In genomic region chr2:162888641-162889040, GRCh38 we compare ENCODE assay signal across 15 cellular contexts. TPM values are rescaled to one million over a fixed set of nuclear protein-coding genes. Genes with fewer than 3 reads are reported as not detected.
DNase-seq lines count a peak whose midpoint lies in the region; ATAC-seq, FAIRE-seq and TF ChIP-seq lines count a peak whose summit lies in the region.
"Had no signal": no experiment of that assay in that cellular context is flagged by ENCODE, and none has a peak within 500 bp of the region (broad histone marks: within the 10 kb centered on the region; RNA-seq: fewer than 3 reads in every experiment).

No MANE protein-coding gene starts in this region.

- H3K27ac Mint-ChIP-seq in astrocyte (ENCODE audit: unreplicated experiment), result no peak overlapping the region
- H3K27ac Mint-ChIP-seq: brain; natural killer cell treated with Interleukin-12 subunit alpha and Interleukin-12 subunit beta and Interleukin-15 and Interleukin-18, amount 100 ng/mL, for 72 hours had no signal

- H3K36me3 Mint-ChIP-seq in astrocyte (ENCODE audit: low read depth, unreplicated experiment), result no peaks in the 10 kb centered on the region
- H3K36me3 Mint-ChIP-seq: brain; natural killer cell treated with Interleukin-12 subunit alpha and Interleukin-12 subunit beta and Interleukin-15 and Interleukin-18, amount 100 ng/mL, for 72 hours had no signal

- H3K9me3 ChIP-seq in right cardiac atrium (ENCODE audit: control insufficient read depth, low read length) (no peaks in the 10 kb centered on the region), astrocyte (ENCODE audit: insufficient read depth, low read depth, low read length) (no peaks in the 10 kb centered on the region)

- ATAC-seq in right cardiac atrium (peak; percentile 69 to 75), Right ventricle myocardium superior (ENCODE audit: poor library complexity) (no peak), HG03097 (IDR thresholded peaks at IDR 0.05; ENCODE audit: low FRiP score, unreplicated experiment) (no peak), GM21390 (IDR thresholded peaks at IDR 0.05; ENCODE audit: unreplicated experiment) (no peak)
- ATAC-seq: K562; natural killer cell treated with Interleukin-12 subunit alpha and Interleukin-12 subunit beta and Interleukin-15 and Interleukin-18, amount 100 ng/mL, for 72 hours had no signal

- no peaks in the 10 kb centered on the region for H3K27me3 ChIP-seq in right cardiac atrium (ENCODE audit: control insufficient read depth, insufficient read depth)
- no peaks in the 10 kb centered on the region for H3K27me3 ChIP-seq in astrocyte (ENCODE audit: insufficient read depth, low read length)

- no peaks in the 10 kb centered on the region for H3K36me3 ChIP-seq in astrocyte (ENCODE audit: insufficient read depth, low read length)

- no peaks in the 10 kb centered on the region for H3K27me3 Mint-ChIP-seq in astrocyte (ENCODE audit: low read depth, unreplicated experiment)
- H3K27me3 Mint-ChIP-seq: brain; natural killer cell treated with Interleukin-12 subunit alpha and Interleukin-12 subunit beta and Interleukin-15 and Interleukin-18, amount 100 ng/mL, for 72 hours had no signal

- no peaks in the 10 kb centered on the region for H3K4me1 ChIP-seq in right cardiac atrium (ENCODE audit: control insufficient read depth, insufficient read depth, low read length)
- no peaks in the 10 kb centered on the region for H3K4me1 ChIP-seq in astrocyte (ENCODE audit: insufficient read depth, low read length)

- H3K4me3 Mint-ChIP-seq in astrocyte (ENCODE audit: unreplicated experiment), result no peak overlapping the region
- H3K4me3 Mint-ChIP-seq: brain; natural killer cell treated with Interleukin-12 subunit alpha and Interleukin-12 subunit beta and Interleukin-15 and Interleukin-18, amount 100 ng/mL, for 72 hours had no signal

- intact Hi-C loops in right cardiac atrium (cut with DNase I) (loop anchor here in 1 of 4 donors (5.0 kb wide), 1 partner anchor 244 kb away; no protein-coding TSS in a partner anchor), Right ventricle myocardium superior (cut with DNase I) (no loop called here)

- H4K20me1 ChIP-seq in astrocyte (ENCODE audit: insufficient read depth, low read length), result no peaks in the 10 kb centered on the region

- H3K79me2 ChIP-seq in astrocyte (ENCODE audit: insufficient read depth, low read length), result no peaks in the 10 kb centered on the region

- H3K4me3 ChIP-seq in right cardiac atrium (ENCODE audit: low read length) (no peak overlapping the region), astrocyte (ENCODE audit: insufficient read depth, low read depth, low read length) (no peak overlapping the region)
- H3K4me3 ChIP-seq: K562 had no signal

- peaks cover 12% of the 10 kb centered on the region for H3K4me1 Mint-ChIP-seq in astrocyte (ENCODE audit: low read depth, unreplicated experiment)
- H3K4me1 Mint-ChIP-seq: brain had no signal

- DNase-seq in right cardiac atrium (no peak), Right ventricle myocardium superior (no peak), NCI-H1436 treated with DMSO at 0.1 percent for 48 hours (lab: John Stamatoyannopoulos, UW) (peak; percentile 11), astrocyte (ENCODE audit: low read depth) (peak; percentile 13), iPS-NIHi7 (ENCODE audit: extremely low spot score) (no peak), ACHN (no peak)
- DNase-seq: activated naive CD4-positive, alpha-beta T cell treated with Interleukin-2 at 50 U/mL for 16 hours; retina had no signal

- no peak for TF ChIP-seq CTCF in astrocyte (IDR thresholded peaks at IDR 0.05; ENCODE audit: insufficient read depth, low read depth, low read length)

- H3K27ac ChIP-seq in right cardiac atrium (ENCODE audit: low read length), result no peak overlapping the region
- H3K27ac ChIP-seq in astrocyte (ENCODE audit: low read depth, low read length), result no peak overlapping the region

- H3K9me3 Mint-ChIP-seq in astrocyte (ENCODE audit: unreplicated experiment), result no peaks in the 10 kb centered on the region
- H3K9me3 Mint-ChIP-seq: brain had no signal

- no peak overlapping the region for H3K4me2 ChIP-seq in astrocyte (ENCODE audit: low read length)

- FAIRE-seq in astrocyte (lab: Jason Lieb, UNC), result no peak
- FAIRE-seq: K562, TTC549 had no signal

- H3K9ac ChIP-seq in astrocyte (ENCODE audit: low read length), result no peak overlapping the region

- WGBS in right cardiac atrium, result 32% methylated on average over 3 of the region's 3 CpGs

- H2AFZ ChIP-seq in astrocyte (ENCODE audit: low read depth, low read length), result no peak overlapping the region

- in situ Hi-C loops in ACHN (cut with HindIII; ENCODE audit: low pct_ligation_motif_present, low pct_unique_long_range_greater_than_20kb, low sequenced_read_pairs), result loop anchor here (25.0 kb wide), 1 partner anchor 249 kb away; no protein-coding TSS in a partner anchor

RNA-seq across cellular contexts. Expression of gene KCNH7, which starts 50.1 kb away (rescaled TPM):
- total RNA-seq in right cardiac atrium, result 1 to 10 TPM in 1 of 4 donors, under 1 TPM in 3; 0.65 to 1.8 (median 0.79) TPM
- 0.11 TPM for polyA plus RNA-seq in right cardiac atrium
- not detected for total RNA-seq in Right ventricle myocardium superior
- 0.91 and 2.0 TPM in 2 replicates for total RNA-seq in astrocyte
- total RNA-seq: K562; natural killer cell treated with Interleukin-12 subunit alpha and Interleukin-12 subunit beta and Interleukin-15 and Interleukin-18, amount 100 ng/mL, for 72 hours; NCI-H460 had no signal
- polyA plus RNA-seq: K562 had no signal

Comparison
In these comparisons a context has a peak if more than half of its experiments do, and no peak if none do; other contexts are left out.
1. ATAC-seq: peak in right cardiac atrium (2 of 2); none in Right ventricle myocardium superior (single experiment), HG03097 (single experiment) and GM21390 (single experiment).
2. DNase-seq: peak in NCI-H1436 treated with DMSO at 0.1 percent for 48 hours (single experiment) and astrocyte (single experiment); none in right cardiac atrium (0 of 3), Right ventricle myocardium superior (single experiment), iPS-NIHi7 (single experiment) and ACHN (single experiment).